ENCODE assay signal across 10 cellular contexts in genomic region chr4:146450524-146450923, GRCh38.
DNase-seq lines count a peak whose midpoint lies in the region; ATAC-seq, FAIRE-seq and TF ChIP-seq lines count a peak whose summit lies in the region.
"Had no signal": no experiment of that assay in that cellular context is flagged by ENCODE, and none has a peak within 500 bp of the region (broad histone marks: within the 10 kb centered on the region; RNA-seq: fewer than 3 reads in every experiment).

No MANE protein-coding gene starts in this region.

- no peak overlapping the region for H3K9ac ChIP-seq in neural progenitor cell

- no peaks in the 10 kb centered on the region for H4K20me1 ChIP-seq in neural progenitor cell (ENCODE audit: low read depth)

- H3K4me2 ChIP-seq in neural progenitor cell = no peak overlapping the region

- H3K9me3 Mint-ChIP-seq in activated T-helper 2 cell treated with anti-CD3 and anti-CD28 coated beads, Interferon-gamma antibody, Interleukin-2, Interleukin-4, amounts not matched to agents 10 μg/mL and 5 μg/mL and 100 μg/mL, durations not matched to agents 14 hours and 24 hours and 36 hours = peaks cover 19% of the 10 kb centered on the region
- H3K9me3 Mint-ChIP-seq in neural progenitor cell = peaks cover 9% of the 10 kb centered on the region

- no peaks in the 10 kb centered on the region for H3K9me3 ChIP-seq in neural progenitor cell (ENCODE audit: low read depth)

- H3K4me3 Mint-ChIP-seq in activated T-helper 2 cell treated with anti-CD3 and anti-CD28 coated beads, Interferon-gamma antibody, Interleukin-2, Interleukin-4, amounts not matched to agents 10 μg/mL and 5 μg/mL and 100 μg/mL, durations not matched to agents 14 hours and 24 hours and 36 hours (ENCODE audit: low read depth) = peak overlapping the region; percentile 32
- no peak overlapping the region for H3K4me3 Mint-ChIP-seq in neural progenitor cell

- H3K27me3 Mint-ChIP-seq in activated T-helper 2 cell treated with anti-CD3 and anti-CD28 coated beads, Interferon-gamma antibody, Interleukin-2, Interleukin-4, amounts not matched to agents 10 μg/mL and 5 μg/mL and 100 μg/mL, durations not matched to agents 14 hours and 24 hours and 36 hours (ENCODE audit: low read depth) = no peaks in the 10 kb centered on the region
- H3K27me3 Mint-ChIP-seq in neural progenitor cell (ENCODE audit: insufficient read depth, low read depth) = no peaks in the 10 kb centered on the region

- H3K4me1 ChIP-seq in neural progenitor cell = no peaks in the 10 kb centered on the region

- peaks cover 26% of the 10 kb centered on the region for H3K36me3 Mint-ChIP-seq in activated T-helper 2 cell treated with anti-CD3 and anti-CD28 coated beads, Interferon-gamma antibody, Interleukin-2, Interleukin-4, amounts not matched to agents 10 μg/mL and 5 μg/mL and 100 μg/mL, durations not matched to agents 14 hours and 24 hours and 36 hours (ENCODE audit: low read depth)
- peaks cover 2% of the 10 kb centered on the region for H3K36me3 Mint-ChIP-seq in neural progenitor cell

- no peak overlapping the region for H3K27ac ChIP-seq in neural progenitor cell

- no peaks in the 10 kb centered on the region for H3K36me3 ChIP-seq in neural progenitor cell

- no peaks in the 10 kb centered on the region for H3K27me3 ChIP-seq in neural progenitor cell

- ATAC-seq in GM19397 (IDR thresholded peaks at IDR 0.05; ENCODE audit: unreplicated experiment) (peak; percentile 81), HG03060 (IDR thresholded peaks at IDR 0.05; ENCODE audit: low read depth, unreplicated experiment) (peak; percentile 69)

- intact Hi-C loops in activated T-helper 2 cell treated with anti-CD3 and anti-CD28 coated beads, Interferon-gamma antibody, Interleukin-2, Interleukin-4, amounts not matched to agents 10 μg/mL and 5 μg/mL and 100 μg/mL, durations not matched to agents 14 hours and 24 hours and 36 hours (cut with micrococcal nuclease) = loop anchor here (1.0 to 10.0 kb wide), 5 partner anchors 8 to 966 kb away; partner anchors contain the start of genes SLC10A7 and SMAD1

- no peaks in the 10 kb centered on the region for H3F3A ChIP-seq in neural progenitor cell (ENCODE audit: low read depth)

- no peaks in the 10 kb centered on the region for H3K79me2 ChIP-seq in neural progenitor cell (ENCODE audit: low read depth)

- no peak overlapping the region for H2AFZ ChIP-seq in neural progenitor cell (replicated peaks)

- peak overlapping the region; percentile 84 for H3K27ac Mint-ChIP-seq in activated T-helper 2 cell treated with anti-CD3 and anti-CD28 coated beads, Interferon-gamma antibody, Interleukin-2, Interleukin-4, amounts not matched to agents 10 μg/mL and 5 μg/mL and 100 μg/mL, durations not matched to agents 14 hours and 24 hours and 36 hours
- H3K27ac Mint-ChIP-seq in neural progenitor cell = no peak overlapping the region

- TF ChIP-seq CTCF in GM10266 (IDR thresholded peaks at IDR 0.05; ENCODE audit: control insufficient read depth, insufficient read depth, low read depth, missing control alignments) (no peak), neural progenitor cell (IDR thresholded peaks at IDR 0.05) (no peak)

- no peak overlapping the region for H3K4me3 ChIP-seq in neural progenitor cell
- H3K4me3 ChIP-seq: lung had no signal

- FAIRE-seq in frontal cortex (lab: Jason Lieb, UNC) = no peak

- DNase-seq in GM10266 (ENCODE audit: extremely low spot score) (peak; percentile 44), frontal cortex (ENCODE audit: low spot score in 2 of 2) (no peak), NCI-H446 treated with DMSO at 0.1 percent for 48 hours (lab: John Stamatoyannopoulos, UW) (no peak), inferior parietal cortex (ENCODE audit: extremely low spot score) (no peak), neural progenitor cell (ENCODE audit: low spot score) (no peak)
- no peak for DNase-seq in activated T-helper 2 cell treated with anti-CD3 and anti-CD28 coated beads, Interferon-gamma antibody, Interleukin-2, Interleukin-4, amounts not matched to agents 10 μg/mL and 5 μg/mL and 100 μg/mL, durations not matched to agents 14 hours and 24 hours and 36 hours (ENCODE audit: low spot score)
- DNase-seq: Kasumi-1 had no signal

- H3K4me1 Mint-ChIP-seq in activated T-helper 2 cell treated with anti-CD3 and anti-CD28 coated beads, Interferon-gamma antibody, Interleukin-2, Interleukin-4, amounts not matched to agents 10 μg/mL and 5 μg/mL and 100 μg/mL, durations not matched to agents 14 hours and 24 hours and 36 hours (ENCODE audit: low read depth) = peaks cover 33% of the 10 kb centered on the region
- H3K4me1 Mint-ChIP-seq in neural progenitor cell = no peaks in the 10 kb centered on the region
